Comparison of ENCODE assay signal across 20 cellular contexts in the genomic region with DNA sequence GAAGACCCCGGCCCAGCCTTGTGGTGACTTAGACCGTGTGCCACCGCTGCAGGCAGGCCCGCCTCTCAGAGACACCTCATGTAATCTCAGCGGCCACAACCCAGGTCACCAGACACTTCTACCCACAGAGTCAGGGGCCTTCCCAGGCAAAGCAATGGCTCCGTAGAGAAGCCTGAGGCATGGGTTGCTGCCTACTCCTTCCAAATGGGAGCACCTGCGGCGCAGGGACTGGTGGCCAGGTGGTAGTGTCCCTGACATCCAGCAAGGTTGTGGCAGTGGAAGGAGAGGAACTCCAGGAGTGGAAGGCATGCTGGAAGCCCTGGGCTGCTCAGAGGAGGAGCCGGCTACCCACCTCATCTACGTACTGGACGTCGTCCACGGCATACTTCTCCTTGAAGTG. TPM values are rescaled to one million over a fixed set of nuclear protein-coding genes. Genes with fewer than 3 reads are reported as not detected.
A peak's percentile ranks its signal among the peaks of the same experiment; 100 is the strongest.
DNase-seq lines count a peak whose midpoint lies in the region; ATAC-seq, FAIRE-seq and TF ChIP-seq lines count a peak whose summit lies in the region.
"Had no signal": no experiment of that assay in that cellular context is flagged by ENCODE, and none has a peak within 500 bp of the region (broad histone marks: within the 10 kb centered on the region; RNA-seq: fewer than 3 reads in every experiment).

No MANE protein-coding gene starts in this region.

- in situ Hi-C loops in HepG2 (cut with HindIII; ENCODE audit: extremely low pct_ligation_motif_present, low pct_unique_long_range_greater_than_20kb), result no loop called here

- no peak for FAIRE-seq in HepG2 (lab: Jason Lieb, UNC)
- no peak for FAIRE-seq in kidney (lab: Jason Lieb, UNC)
- FAIRE-seq: GM12891, GM19239, H1 had no signal

- H3K36me3 ChIP-seq in liver (ENCODE audit: control insufficient read depth in 4 of 4, insufficient read depth in 3 of 4, low read depth in 1 of 4, low read length in 3 of 4) (peaks cover 2 to 23% (median 12%) of the 10 kb centered on the region in 4 donors), HepG2 (replicated peaks in 1 of 2; ENCODE audit: control insufficient read depth in 1 of 2, insufficient read depth in 2 of 2, low read length in 2 of 2) (peaks cover 15 to 20% of the 10 kb centered on the region in 2 experiments; a peak in 4 of 5 replicates), kidney (ENCODE audit: control insufficient read depth in 1 of 2, insufficient read depth in 2 of 2, low read length in 2 of 2) (peaks cover 13 to 19% of the 10 kb centered on the region in 2 donors), neural progenitor cell (no peaks in the 10 kb centered on the region)

- peaks cover 12 to 44% (median 30%) of the 10 kb centered on the region in 4 donors for H3K4me1 ChIP-seq in liver (ENCODE audit: control insufficient read depth in 4 of 4, insufficient read depth in 4 of 4, low read length in 3 of 4)
- no peaks in the 10 kb centered on the region for H3K4me1 ChIP-seq in HepG2 (ENCODE audit: insufficient read depth, low read length)
- peaks cover 0 to 2% of the 10 kb centered on the region in 2 donors for H3K4me1 ChIP-seq in kidney (ENCODE audit: control insufficient read depth in 1 of 2, insufficient read depth in 1 of 2, low read depth in 1 of 2, low read length in 2 of 2)
- no peaks in the 10 kb centered on the region for H3K4me1 ChIP-seq in neural progenitor cell

- intact Hi-C loops in HepG2 (cut with micrococcal nuclease; ENCODE audit: unreplicated experiment), result no loop called here
- intact Hi-C loops in kidney (cut with DNase I), result no loop called here

- POLR2A ChIA-PET in HepG2 (lab: Yijun Ruan, JAX), result no interaction called here

- H3K9me3 ChIP-seq in liver (ENCODE audit: control insufficient read depth in 4 of 4, low read length in 3 of 4) (no peaks in the 10 kb centered on the region), HepG2 (ENCODE audit: low read length) (no peaks in the 10 kb centered on the region), kidney (ENCODE audit: control insufficient read depth in 1 of 2, low read length in 2 of 2) (no peaks in the 10 kb centered on the region), neural progenitor cell (ENCODE audit: low read depth) (no peaks in the 10 kb centered on the region)
- H3K9me3 ChIP-seq: BE2C had no signal

- no TSS peak for BruUV-seq in HepG2 (replicated peaks; lab: Mats Ljungman, UMichigan)

- H3F3A ChIP-seq in neural progenitor cell (ENCODE audit: low read depth), result no peaks in the 10 kb centered on the region

- TF ChIP-seq EP300 in HepG2 (IDR thresholded peaks at IDR 0.05; ENCODE audit: low read depth in 2 of 2, low read length in 2 of 2) (no peak), HepG2 (CRISPR knock-in tag; IDR thresholded peaks at IDR 0.05; ENCODE audit: borderline replicate concordance) (no peak)

- no peak for TF ChIP-seq RAD21 in liver (IDR thresholded peaks at IDR 0.05)
- TF ChIP-seq RAD21 in HepG2 (CRISPR knock-in tag; IDR thresholded peaks at IDR 0.05), result no peak

- peaks cover 5% of the 10 kb centered on the region for H3K27me3 Mint-ChIP-seq in neural progenitor cell (ENCODE audit: insufficient read depth, low read depth)
- H3K27me3 Mint-ChIP-seq in activated T-cell treated with anti-CD3 and anti-CD28 coated beads, Interleukin-2, amount 50 U/mL, for 4 hours (ENCODE audit: low read depth), result no peaks in the 10 kb centered on the region
- H3K27me3 Mint-ChIP-seq: CD4-positive, CD25-positive, alpha-beta regulatory T cell; CD8-positive, alpha-beta memory T cell had no signal

- ATAC-seq in HepG2, result no peak
- no peak for ATAC-seq in activated T-cell treated with anti-CD3 and anti-CD28 coated beads, Interleukin-2, amount 50 U/mL, for 4 hours

- H2AFZ ChIP-seq in HepG2 (ENCODE audit: low read length) (no peak overlapping the region), neural progenitor cell (replicated peaks) (no peak overlapping the region)

- H3K4me3 Mint-ChIP-seq in neural progenitor cell, result no peak overlapping the region
- H3K4me3 Mint-ChIP-seq in activated T-cell treated with anti-CD3 and anti-CD28 coated beads, Interleukin-2, amount 50 U/mL, for 4 hours, result no peak overlapping the region
- H3K4me3 Mint-ChIP-seq: CD4-positive, CD25-positive, alpha-beta regulatory T cell; CD8-positive, alpha-beta memory T cell; H9 had no signal

- H3K27ac ChIP-seq in liver (ENCODE audit: low read depth in 1 of 2, low read length in 2 of 2) (peak overlapping the region; percentile 79 to 80), HepG2 (ENCODE audit: extremely low read length, insufficient read depth, low read length) (no peak overlapping the region), kidney (ENCODE audit: low read depth in 2 of 2, low read length in 2 of 2) (no peak overlapping the region), neural progenitor cell (no peak overlapping the region)

- DNase-seq in HepG2 (ENCODE audit: low spot score), result no peak
- peak; percentile 52 for DNase-seq in kidney
- no peak for DNase-seq in neural progenitor cell (ENCODE audit: low spot score)
- no peak for DNase-seq in anterior cingulate cortex (lab: John Stamatoyannopoulos, UW)
- no peak for DNase-seq in stimulated activated CD4-positive, alpha-beta T cell treated with anti-CD3 and anti-CD28 coated beads, Interleukin-4, amount 100 ng/mL, for 1 hour
- DNase-seq in activated T-cell treated with anti-CD3 and anti-CD28 coated beads, Interleukin-2, amount 50 U/mL, for 4 hours, result no peak
- DNase-seq: BE2C; C1 segment of cervical spinal cord; CD4-positive, CD25-positive, alpha-beta regulatory T cell; CD8-positive, alpha-beta memory T cell; COR-L47; DMS 273 treated with DMSO at 0.1 percent for 48 hours; DMS53; DND-41; EL; H9 had no signal

- WGBS in liver, result 98% methylated on average over 13 of the region's 13 CpGs
- 97% methylated on average over 7 of the region's 13 CpGs for WGBS in HepG2 (ENCODE audit: low lambda C conversion rate)

- no peaks in the 10 kb centered on the region for H3K9me3 Mint-ChIP-seq in neural progenitor cell
- no peaks in the 10 kb centered on the region for H3K9me3 Mint-ChIP-seq in activated T-cell treated with anti-CD3 and anti-CD28 coated beads, Interleukin-2, amount 50 U/mL, for 4 hours
- H3K9me3 Mint-ChIP-seq: CD4-positive, CD25-positive, alpha-beta regulatory T cell; CD8-positive, alpha-beta memory T cell; H9 had no signal

- H3K79me2 ChIP-seq in HepG2 (ENCODE audit: insufficient read depth, low read length) (no peaks in the 10 kb centered on the region), neural progenitor cell (ENCODE audit: low read depth) (no peaks in the 10 kb centered on the region)

- H3K36me3 Mint-ChIP-seq in neural progenitor cell, result peaks cover 2% of the 10 kb centered on the region
- peaks cover 5% of the 10 kb centered on the region for H3K36me3 Mint-ChIP-seq in activated T-cell treated with anti-CD3 and anti-CD28 coated beads, Interleukin-2, amount 50 U/mL, for 4 hours (ENCODE audit: insufficient read depth)

- H3K27me3 ChIP-seq in liver (ENCODE audit: control insufficient read depth in 4 of 4, insufficient read depth in 4 of 4, low read length in 3 of 4) (no peaks in the 10 kb centered on the region), HepG2 (ENCODE audit: control insufficient read depth in 1 of 2, insufficient read depth in 2 of 2, low read length in 2 of 2) (no peaks in the 10 kb centered on the region), neural progenitor cell (no peaks in the 10 kb centered on the region)
- H3K27me3 ChIP-seq: BE2C had no signal

- no peak overlapping the region for H3K4me2 ChIP-seq in HepG2 (ENCODE audit: low read depth, low read length)
- no peak overlapping the region for H3K4me2 ChIP-seq in neural progenitor cell

- CTCF ChIA-PET in HepG2 (lab: Yijun Ruan, JAX; ENCODE audit: low intra/inter-chr PET ratio, low total read pairs), result no interaction called here

- TF ChIP-seq CTCF in liver (IDR thresholded peaks at IDR 0.05; ENCODE audit: low read depth, low read length, missing input control) (no peak), HepG2 (CRISPR knock-in tag; IDR thresholded peaks at IDR 0.05) (no peak), kidney (IDR thresholded peaks at IDR 0.05; ENCODE audit: borderline replicate concordance, extremely low read depth, insufficient read depth) (no peak), neural progenitor cell (IDR thresholded peaks at IDR 0.05) (no peak)

- H4K20me1 ChIP-seq in HepG2 (ENCODE audit: insufficient read depth, low read length), result no peaks in the 10 kb centered on the region
- H4K20me1 ChIP-seq in neural progenitor cell (ENCODE audit: low read depth), result no peaks in the 10 kb centered on the region

- peaks cover 17% of the 10 kb centered on the region for H3K4me1 Mint-ChIP-seq in neural progenitor cell
- H3K4me1 Mint-ChIP-seq in activated T-cell treated with anti-CD3 and anti-CD28 coated beads, Interleukin-2, amount 50 U/mL, for 4 hours (ENCODE audit: low read depth), result no peaks in the 10 kb centered on the region
- H3K4me1 Mint-ChIP-seq: CD8-positive, alpha-beta memory T cell had no signal

- H3K27ac Mint-ChIP-seq in neural progenitor cell, result peak overlapping the region; percentile 69
- H3K27ac Mint-ChIP-seq: CD4-positive, CD25-positive, alpha-beta regulatory T cell; H9 had no signal

- no peak for TF ChIP-seq POLR2A in HepG2 (IDR thresholded peaks at IDR 0.05; ENCODE audit: insufficient read depth in 1 of 2, low read depth in 2 of 2, low read length in 2 of 2)

- no peak overlapping the region for H3K9ac ChIP-seq in liver (ENCODE audit: low read depth in 1 of 2, low read length in 2 of 2)
- H3K9ac ChIP-seq in HepG2 (ENCODE audit: insufficient read depth, low read depth, low read length), result no peak overlapping the region
- H3K9ac ChIP-seq in kidney (ENCODE audit: low read length in 2 of 2), result no peak overlapping the region
- H3K9ac ChIP-seq in neural progenitor cell, result no peak overlapping the region

- no peak overlapping the region for H3K4me3 ChIP-seq in liver (ENCODE audit: low read depth in 1 of 3, low read length in 3 of 3)
- H3K4me3 ChIP-seq in HepG2 (replicated peaks in 1 of 3; ENCODE audit: insufficient read depth in 1 of 3, low read depth in 2 of 3, low read length in 3 of 3), result no peak overlapping the region
- H3K4me3 ChIP-seq in kidney (ENCODE audit: low read length in 2 of 2), result no peak overlapping the region
- no peak overlapping the region for H3K4me3 ChIP-seq in neural progenitor cell

RNA-seq across cellular contexts. Expression of gene PEPD, which starts 21.0 kb away (rescaled TPM):
- total RNA-seq in liver, result 100 to 1,000 TPM in 1 of 2 donors, 10 to 100 TPM in 1; 37.3 to 102 TPM
- 100 to 1,000 TPM; 132 to 211 TPM for polyA plus RNA-seq in liver
- total RNA-seq in HepG2 (2016; rRNA removed; fragmentation: Illumina TruSeq; extraction: Trizol), result 75.1 and 81.0 TPM in 2 replicates
- 12.2 and 14.5 TPM in 2 replicates for total RNA-seq in HepG2 (2016; cell fraction: cytosol; rRNA removed; fragmentation: Illumina TruSeq; extraction: Trizol; ENCODE audit: low read depth)
- total RNA-seq in HepG2 (2016; cell fraction: insoluble cytoplasmic fraction; rRNA removed; fragmentation: Illumina TruSeq; extraction: Trizol), result 76.9 and 79.4 TPM in 2 replicates
- total RNA-seq in HepG2 (2016; cell fraction: membrane; rRNA removed; fragmentation: Illumina TruSeq; extraction: Trizol), result 29.4 and 31.9 TPM in 2 replicates
- 35.5 and 39.2 TPM in 2 replicates for total RNA-seq in HepG2 (2016; cell fraction: nucleus; rRNA removed; fragmentation: Illumina TruSeq; extraction: Trizol)
- polyA plus RNA-seq in HepG2 (2011; rRNA removed), result 60.7 and 63.7 TPM in 2 replicates
- 56.0 and 100 TPM in 2 replicates for polyA plus RNA-seq in HepG2 (2011; cell fraction: cytosol; rRNA removed)
- polyA plus RNA-seq in HepG2 (2011; cell fraction: nucleus; rRNA removed), result 50.1 and 50.6 TPM in 2 replicates
- 45.4 and 52.9 TPM in 2 replicates for polyA plus RNA-seq in HepG2 (2012)
- 14.1 and 18.0 TPM in 2 replicates for polyA plus RNA-seq in HepG2 (2016; cell fraction: cytosol; fragmentation: Illumina TruSeq; extraction: Trizol; ENCODE audit: low read depth)
- 103 and 110 TPM in 2 replicates for polyA plus RNA-seq in HepG2 (2016; cell fraction: insoluble cytoplasmic fraction; fragmentation: Illumina TruSeq; extraction: Trizol; ENCODE audit: low read depth)
- 30.2 and 30.4 TPM in 2 replicates for polyA plus RNA-seq in HepG2 (2016; cell fraction: membrane; fragmentation: Illumina TruSeq; extraction: Trizol; ENCODE audit: low read depth)
- polyA plus RNA-seq in HepG2 (2016; cell fraction: nucleus; fragmentation: Illumina TruSeq; extraction: Trizol; ENCODE audit: insufficient read depth, low read depth), result 79.7 and 88.3 TPM in 2 replicates
- polyA minus RNA-seq in HepG2 (2011; rRNA and poly(A)+ RNA removed; ENCODE audit: low replicate concordance), result 62.3 and 119 TPM in 2 replicates
- 32.5 and 35.0 TPM in 2 replicates for polyA minus RNA-seq in HepG2 (2011; cell fraction: cytosol; rRNA and poly(A)+ RNA removed)
- 14.2 and 19.1 TPM in 2 replicates for polyA minus RNA-seq in HepG2 (2011; cell fraction: nucleus; rRNA and poly(A)+ RNA removed)
- 71.4 TPM for total RNA-seq in kidney
- 402 TPM for polyA plus RNA-seq in kidney (ENCODE audit: insufficient read depth, low read depth, low replicate concordance)
- 47.0 and 55.1 TPM in 2 replicates for total RNA-seq in neural progenitor cell (ENCODE audit: low replicate concordance)
- total RNA-seq in activated T-cell treated with anti-CD3 and anti-CD28 coated beads, Interleukin-2, amount 50 U/mL, for 4 hours, result 10 to 100 TPM; 54.2 to 57.2 (median 55.1) TPM

Comparison
In these comparisons a context has a peak if more than half of its experiments do, and no peak if none do; other contexts are left out.
1. H3K27ac ChIP-seq: peak in liver (2 of 2); none in HepG2 (single experiment), kidney (0 of 2) and neural progenitor cell (single experiment).